10 cellular contexts compared by ENCODE assay signal in the genomic region with DNA sequence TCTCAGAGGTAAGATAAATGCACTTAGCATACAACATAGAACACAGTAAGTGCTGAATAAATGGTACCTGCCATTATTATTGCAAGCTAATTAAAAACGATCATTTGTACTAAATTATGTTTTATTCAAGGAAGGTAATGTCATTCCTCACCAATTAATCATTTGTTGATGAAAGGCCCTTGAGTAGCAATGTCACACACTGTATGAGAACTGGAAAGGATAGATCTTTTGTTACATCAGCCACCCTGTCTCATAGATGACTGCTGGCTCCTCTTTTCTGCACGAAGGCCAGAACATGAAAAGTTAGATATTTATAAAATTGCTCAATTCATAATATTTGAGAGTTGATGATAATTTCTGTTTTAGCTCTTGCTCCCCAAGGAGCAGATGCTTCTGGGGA.
A peak's percentile ranks its signal among the peaks of the same experiment; 100 is the strongest.
DNase-seq lines count a peak whose midpoint lies in the region; ATAC-seq, FAIRE-seq and TF ChIP-seq lines count a peak whose summit lies in the region.
"Had no signal": no experiment of that assay in that cellular context is flagged by ENCODE, and none has a peak within 500 bp of the region (broad histone marks: within the 10 kb centered on the region; RNA-seq: fewer than 3 reads in every experiment).

No MANE protein-coding gene starts in this region.

- H4K8ac ChIP-seq in mesendoderm (ENCODE audit: low read depth, low read length), result peak overlapping the region; percentile 39

- intact Hi-C loops in thyroid gland (cut with DNase I), result loop anchor here (5.0 kb wide), 1 partner anchor 414 kb away; the partner anchor contains the start of gene RBMS3

- H3K9me3 ChIP-seq in ectodermal cell (ENCODE audit: control insufficient read depth, low read length) (no peaks in the 10 kb centered on the region), thyroid gland (no peaks in the 10 kb centered on the region)

- no peak for TF ChIP-seq POLR2A in thyroid gland (IDR thresholded peaks at IDR 0.05)

- H3K4me2 ChIP-seq in mesendoderm (ENCODE audit: low read length), result no peak overlapping the region

- H2AK5ac ChIP-seq in mesendoderm (ENCODE audit: low read length), result no peak overlapping the region

- peak overlapping the region; percentile 4 for H2BK120ac ChIP-seq in mesendoderm (ENCODE audit: low read depth, low read length)

- no peak overlapping the region for H3K4ac ChIP-seq in mesendoderm (ENCODE audit: low read depth, low read length)

- H3K79me1 ChIP-seq in mesendoderm (ENCODE audit: low read length), result no peaks in the 10 kb centered on the region

- 100% methylated on average over 1 of the region's 2 CpGs; no CpG with 5 or more reads in 1 of the 2 experiments for WGBS in ectodermal cell, 2 experiments
- WGBS in mesendoderm (ENCODE audit: extremely low coverage, insufficient coverage, low lambda C conversion rate), result no CpG with 5 or more reads among the region's 2 CpGs
- WGBS in thyroid gland, 2 donors, result 72 to 79% methylated on average over 2 of the region's 2 CpGs

- H3K4me1 ChIP-seq in ectodermal cell (ENCODE audit: control insufficient read depth, insufficient read depth, low read length) (peaks cover 29% of the 10 kb centered on the region), mesendoderm (ENCODE audit: control insufficient read depth, low read depth, low read length) (peaks cover 2% of the 10 kb centered on the region), thyroid gland (peaks cover 35 to 56% of the 10 kb centered on the region in 2 donors)

- H4K5ac ChIP-seq in mesendoderm (ENCODE audit: low read length), result no peak overlapping the region

- peak; percentile 13 for FAIRE-seq in HTR-8/SVneo (lab: Jason Lieb, UNC)
- FAIRE-seq: small intestine had no signal

- no peak overlapping the region for H3K56ac ChIP-seq in mesendoderm (ENCODE audit: low read length)

- peak overlapping the region; percentile 84 for H3K18ac ChIP-seq in mesendoderm (ENCODE audit: low read length)

- DNase-seq in HTR-8/SVneo (ENCODE audit: insufficient read length, low spot score), result no peak
- DNase-seq in mesendoderm, result no peak
- DNase-seq in thyroid gland, result no peak
- no peak for DNase-seq in NCI-H345 treated with DMSO at 0.1 percent for 48 hours (lab: John Stamatoyannopoulos, UW; ENCODE audit: unreplicated experiment)
- DNase-seq in NCI-H446 (lab: John Stamatoyannopoulos, UW), result no peak
- DNase-seq: CD4-positive, alpha-beta T cell; small intestine had no signal

- H3K4me3 ChIP-seq in ectodermal cell (ENCODE audit: insufficient read depth, low read depth, low read length) (no peak overlapping the region), mesendoderm (ENCODE audit: low read length) (no peak overlapping the region), thyroid gland (replicated peaks in 1 of 3) (no peak overlapping the region)

- H2BK5ac ChIP-seq in mesendoderm (ENCODE audit: low read length), result no peak overlapping the region

- ATAC-seq in HG03342 (IDR thresholded peaks at IDR 0.05; ENCODE audit: unreplicated experiment) (no peak), GM18498 (IDR thresholded peaks at IDR 0.05; ENCODE audit: unreplicated experiment) (no peak)

- no peaks in the 10 kb centered on the region for H3K79me2 ChIP-seq in mesendoderm (ENCODE audit: control insufficient read depth, insufficient read depth, low read length)

- no peak overlapping the region for H3K23ac ChIP-seq in mesendoderm (ENCODE audit: low read length)

- no peaks in the 10 kb centered on the region for H3K36me3 ChIP-seq in ectodermal cell (ENCODE audit: control insufficient read depth, insufficient read depth, low read length)
- no peaks in the 10 kb centered on the region for H3K36me3 ChIP-seq in mesendoderm (ENCODE audit: control insufficient read depth, insufficient read depth, low read length)
- no peaks in the 10 kb centered on the region for H3K36me3 ChIP-seq in thyroid gland

- H2BK15ac ChIP-seq in mesendoderm (replicated peaks; ENCODE audit: low read depth), result peak overlapping the region; percentile 6

- H3K27me3 ChIP-seq in ectodermal cell (ENCODE audit: control insufficient read depth, insufficient read depth, low read length, poor library complexity, severe bottlenecking) (no peaks in the 10 kb centered on the region), mesendoderm (ENCODE audit: insufficient read depth, low read length, poor library complexity) (no peaks in the 10 kb centered on the region), thyroid gland (no peaks in the 10 kb centered on the region)

- H3K27ac ChIP-seq in ectodermal cell (ENCODE audit: insufficient read depth, low read depth, low read length, poor library complexity, severe bottlenecking) (peak overlapping the region; percentile 82), mesendoderm (ENCODE audit: low read depth, low read length) (no peak overlapping the region), thyroid gland (peak overlapping the region; percentile 89 to 94 (median 92))

- no peak overlapping the region for H3K9ac ChIP-seq in mesendoderm (ENCODE audit: low read length)

- TF ChIP-seq CTCF in thyroid gland (IDR thresholded peaks at IDR 0.05), result no peak
